Comparison of ENCODE assay signal across 36 cellular contexts in genomic region chr19:35542209-35542608, GRCh38. TPM values are rescaled to one million over a fixed set of nuclear protein-coding genes. Genes with fewer than 3 reads are reported as not detected.
"Had no signal": no experiment of that assay in that cellular context is flagged by ENCODE, and none has a peak within 500 bp of the region (broad histone marks: within the 10 kb centered on the region; RNA-seq: fewer than 3 reads in every experiment).

No MANE protein-coding gene starts in this region.

- H3K9me3 ChIP-seq: ovary, prostate gland, spleen, stomach, thoracic aorta, thyroid gland, tibial nerve, upper lobe of left lung, vagina had no signal

- H3K9me3 Mint-ChIP-seq: naive B cell; naive thymus-derived CD8-positive, alpha-beta T cell; natural killer cell treated with Interleukin-12 subunit alpha and Interleukin-12 subunit beta and Interleukin-15 and Interleukin-18, amount 100 ng/mL, for 72 hours; stimulated activated naive B cell treated with anti-CD40 and anti-IgM and Interleukin-4, amounts not matched to agents 10 μg/mL and 1 μg/mL and 100 μg/mL, for 72 hours; stimulated activated naive CD8-positive, alpha-beta T cell treated with anti-CD3 and anti-CD28 coated beads, Interleukin-15, Interleukin-2, amounts not matched to agents 100 ng/mL and 50 ng/mL, for 24 hours had no signal

- H3K9ac ChIP-seq: parathyroid adenoma had no signal

- H3K4me3 Mint-ChIP-seq: natural killer cell treated with Interleukin-12 subunit alpha and Interleukin-12 subunit beta and Interleukin-15 and Interleukin-18, amount 100 ng/mL, for 72 hours; stimulated activated naive B cell treated with anti-CD40 and anti-IgM and Interleukin-4, amounts not matched to agents 10 μg/mL and 1 μg/mL and 100 μg/mL, for 72 hours; stimulated activated naive CD8-positive, alpha-beta T cell treated with anti-CD3 and anti-CD28 coated beads, Interleukin-15, Interleukin-2, amounts not matched to agents 100 ng/mL and 50 ng/mL, for 24 hours had no signal

- H2AFZ ChIP-seq: parathyroid adenoma had no signal

- FAIRE-seq: urothelium cell line had no signal

- H3K4me3 ChIP-seq: ovary, prostate gland, skin epidermis, smooth muscle cell, spleen, stomach, thoracic aorta, thyroid gland, tibial nerve, upper lobe of left lung, vagina had no signal

- H3K4me2 ChIP-seq: smooth muscle cell had no signal

- H3K27ac ChIP-seq: ovary, parathyroid adenoma, prostate gland, skin epidermis, spleen, stomach, thoracic aorta, thyroid gland, tibial nerve, upper lobe of left lung, vagina had no signal

- DNase-seq: naive B cell; naive thymus-derived CD8-positive, alpha-beta T cell; occipital lobe; ovary; posterior cingulate gyrus; right cardiac atrium; spleen; stimulated activated CD4-positive, alpha-beta T cell treated with anti-CD3 and anti-CD28 coated beads, Interleukin-12 subunit alpha, Interleukin-12 subunit beta, amount 100 ng/mL, for 4 hours; stimulated activated CD4-positive, alpha-beta T cell treated with anti-CD3 and anti-CD28 coated beads, Interleukin-1b, Interleukin-23, amount 100 ng/mL, for 48 hours; stimulated activated CD4-positive, alpha-beta T cell treated with anti-CD3 and anti-CD28 coated beads, Interleukin-4, amount 100 ng/mL, for 1 hour; stimulated activated CD4-positive, alpha-beta T cell treated with anti-CD3 and anti-CD28 coated beads, Interleukin-4, amount 100 ng/mL, for 4 hours; stimulated activated CD8-positive, alpha-beta memory T cell treated with anti-CD3 and anti-CD28 coated beads, Interleukin-4, amount 100 ng/mL, for 48 hours; stimulated activated naive B cell treated with anti-CD40 and anti-IgM and Interleukin-4, amounts not matched to agents 10 μg/mL and 1 μg/mL and 100 μg/mL, for 72 hours; stimulated activated naive CD4-positive, alpha-beta T cell treated with Interleukin-2 at 50 U/mL for 16 hours; stomach; thyroid gland; trophoblast cell; upper lobe of left lung had no signal

- ATAC-seq: naive thymus-derived CD8-positive, alpha-beta T cell; natural killer cell treated with Interleukin-12 subunit alpha and Interleukin-12 subunit beta and Interleukin-15 and Interleukin-18, amount 100 ng/mL, for 72 hours; right cardiac atrium; sciatic nerve; stimulated activated naive B cell treated with anti-CD40 and anti-IgM and Interleukin-4, amounts not matched to agents 10 μg/mL and 1 μg/mL and 100 μg/mL, for 72 hours had no signal

- H3K27me3 ChIP-seq: ovary, stomach, thyroid gland, tibial nerve, upper lobe of left lung, vagina had no signal

- H3K36me3 ChIP-seq: ovary, prostate gland, thoracic aorta, thyroid gland, vagina had no signal

- H3K27ac Mint-ChIP-seq: natural killer cell treated with Interleukin-12 subunit alpha and Interleukin-12 subunit beta and Interleukin-15 and Interleukin-18, amount 100 ng/mL, for 72 hours; stimulated activated naive B cell treated with anti-CD40 and anti-IgM and Interleukin-4, amounts not matched to agents 10 μg/mL and 1 μg/mL and 100 μg/mL, for 72 hours; stimulated activated naive CD8-positive, alpha-beta T cell treated with anti-CD3 and anti-CD28 coated beads, Interleukin-15, Interleukin-2, amounts not matched to agents 100 ng/mL and 50 ng/mL, for 24 hours had no signal

- H3K36me3 Mint-ChIP-seq: naive B cell; natural killer cell treated with Interleukin-12 subunit alpha and Interleukin-12 subunit beta and Interleukin-15 and Interleukin-18, amount 100 ng/mL, for 72 hours had no signal

- H3K27me3 Mint-ChIP-seq: naive B cell; naive thymus-derived CD8-positive, alpha-beta T cell; natural killer cell treated with Interleukin-12 subunit alpha and Interleukin-12 subunit beta and Interleukin-15 and Interleukin-18, amount 100 ng/mL, for 72 hours; stimulated activated naive B cell treated with anti-CD40 and anti-IgM and Interleukin-4, amounts not matched to agents 10 μg/mL and 1 μg/mL and 100 μg/mL, for 72 hours; stimulated activated naive CD8-positive, alpha-beta T cell treated with anti-CD3 and anti-CD28 coated beads, Interleukin-15, Interleukin-2, amounts not matched to agents 100 ng/mL and 50 ng/mL, for 24 hours had no signal

RNA-seq across cellular contexts. Expression of gene GAPDHS, which starts 9.0 kb away (rescaled TPM):
- total RNA-seq: myocyte; naive thymus-derived CD8-positive, alpha-beta T cell; natural killer cell treated with Interleukin-12 subunit alpha and Interleukin-12 subunit beta and Interleukin-15 and Interleukin-18, amount 100 ng/mL, for 72 hours; occipital lobe; osteoblast; ovary; pulmonary artery endothelial cell; right cardiac atrium; sciatic nerve; smooth muscle cell; stomach; subcutaneous adipose tissue; temporal lobe; thoracic aorta; tibial nerve; upper lobe of left lung; ureter; vagina had no signal
- polyA plus RNA-seq: naive thymus-derived CD8-positive, alpha-beta T cell; neural cell; ovary; right cardiac atrium; stomach had no signal

RNA-seq across cellular contexts. Expression of gene SBSN, which starts 14.1 kb away (rescaled TPM):
- total RNA-seq: myocyte; natural killer cell treated with Interleukin-12 subunit alpha and Interleukin-12 subunit beta and Interleukin-15 and Interleukin-18, amount 100 ng/mL, for 72 hours; occipital lobe; ovary; pulmonary artery endothelial cell; right cardiac atrium; sciatic nerve; spleen; stomach; subcutaneous adipose tissue; temporal lobe; tibial nerve; upper lobe of left lung; ureter had no signal
- polyA plus RNA-seq: naive thymus-derived CD8-positive, alpha-beta T cell; neural cell; ovary; right cardiac atrium had no signal

RNA-seq across cellular contexts. Expression of gene ATP4A, which starts 21.2 kb away (rescaled TPM):
- total RNA-seq: myocyte; naive thymus-derived CD8-positive, alpha-beta T cell; natural killer cell treated with Interleukin-12 subunit alpha and Interleukin-12 subunit beta and Interleukin-15 and Interleukin-18, amount 100 ng/mL, for 72 hours; occipital lobe; osteoblast; ovary; pulmonary artery endothelial cell; right cardiac atrium; sciatic nerve; smooth muscle cell; spleen; subcutaneous adipose tissue; upper lobe of left lung; ureter; vagina had no signal
- polyA plus RNA-seq: naive thymus-derived CD8-positive, alpha-beta T cell; neural cell; right cardiac atrium; smooth muscle cell; spleen had no signal

RNA-seq across cellular contexts. Expression of gene DMKN, which starts 28.8 kb away (rescaled TPM):
- total RNA-seq: pulmonary artery endothelial cell had no signal
- polyA plus RNA-seq: neural cell had no signal
